ENCODE assay signal across 14 cellular contexts in the genomic region with DNA sequence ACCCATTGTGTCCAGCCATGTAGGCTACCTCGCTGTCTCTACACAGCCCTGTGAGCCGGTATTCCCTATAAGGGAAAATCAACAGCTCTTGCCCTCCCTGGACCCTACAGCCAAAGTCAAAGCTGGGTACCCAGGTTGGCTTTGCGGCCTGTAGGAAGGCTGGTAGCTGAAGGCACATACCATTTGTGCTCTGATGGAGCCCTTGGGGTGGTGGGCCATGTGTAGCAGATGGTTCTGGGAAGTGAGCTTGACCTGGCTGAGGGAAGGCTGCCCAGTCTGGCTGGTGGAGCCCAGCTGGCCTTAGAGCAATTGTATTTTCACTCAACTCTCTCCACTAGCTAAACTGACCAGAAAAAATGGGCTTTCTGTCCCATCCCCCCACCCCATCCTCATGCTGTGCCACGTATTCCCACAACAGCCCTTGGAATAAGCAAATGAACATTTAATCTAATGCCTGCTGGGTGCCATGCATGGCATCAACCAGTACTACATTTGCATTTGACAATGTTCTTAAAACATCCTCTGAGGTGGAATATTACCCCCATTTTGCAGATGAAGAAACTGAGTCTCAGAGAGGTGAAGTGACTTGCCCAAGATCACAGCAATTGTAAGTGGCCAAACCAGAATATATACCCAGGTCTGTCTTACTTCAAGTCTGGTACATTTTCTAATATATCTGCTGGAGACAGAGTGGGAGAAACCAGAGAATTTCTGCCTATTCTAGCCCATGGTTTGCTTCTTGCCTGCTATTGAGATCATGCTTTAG. TPM values are rescaled to one million over a fixed set of nuclear protein-coding genes. Genes with fewer than 3 reads are reported as not detected.
DNase-seq lines count a peak whose midpoint lies in the region; ATAC-seq, FAIRE-seq and TF ChIP-seq lines count a peak whose summit lies in the region.
"Had no signal": no experiment of that assay in that cellular context is flagged by ENCODE, and none has a peak within 500 bp of the region (broad histone marks: within the 10 kb centered on the region; RNA-seq: fewer than 3 reads in every experiment).

No MANE protein-coding gene starts in this region.

- DNase-seq in CD4-positive, alpha-beta memory T cell = no peak
- DNase-seq in central memory CD8-positive, alpha-beta T cell (ENCODE audit: low spot score in 2 of 2) = no peak
- DNase-seq in GM12892 (ENCODE audit: insufficient read length) (no peak), DMS153 (lab: John Stamatoyannopoulos, UW) (no peak), NCI-H1436 treated with DMSO at 0.1 percent for 48 hours (lab: John Stamatoyannopoulos, UW) (no peak)
- DNase-seq: BE2C; effector memory CD4-positive, alpha-beta T cell; EL; foreskin keratinocyte; stimulated activated CD8-positive, alpha-beta memory T cell treated with anti-CD3 and anti-CD28 coated beads, Interleukin-4, amount 100 ng/mL, for 48 hours had no signal

- POLR2A ChIA-PET in CD4-positive, alpha-beta memory T cell (lab: Charles Lee; ENCODE audit: partially characterized antibody) = interaction anchor here (0.6 to 1.0 kb wide), 2 partner anchors 9 to 86 kb away, joined by 3 read pairs; no protein-coding TSS in a partner anchor

- peaks cover 0 to 2% (median 0%) of the 10 kb centered on the region in 8 donors for H3K9me3 Mint-ChIP-seq in CD4-positive, alpha-beta memory T cell
- no peaks in the 10 kb centered on the region for H3K9me3 Mint-ChIP-seq in central memory CD8-positive, alpha-beta T cell
- no peaks in the 10 kb centered on the region for H3K9me3 Mint-ChIP-seq in nephron

- H3K9me3 ChIP-seq in CD4-positive, alpha-beta memory T cell (ENCODE audit: control insufficient read depth in 1 of 2, low read length in 2 of 2) = no peaks in the 10 kb centered on the region
- no peaks in the 10 kb centered on the region for H3K9me3 ChIP-seq in HUES6 (ENCODE audit: control insufficient read depth, insufficient read depth, low read depth, low read length)
- H3K9me3 ChIP-seq: BE2C, SJSA1 had no signal

- no peak overlapping the region for H3K27ac Mint-ChIP-seq in CD4-positive, alpha-beta memory T cell
- H3K27ac Mint-ChIP-seq in central memory CD8-positive, alpha-beta T cell (ENCODE audit: low read depth) = no peak overlapping the region
- peak overlapping the region in 2 of 3 experiments; percentile 57 to 67 for H3K27ac Mint-ChIP-seq in nephron

- no peak overlapping the region for H3K9ac ChIP-seq in HUES6 (ENCODE audit: low read length)

- no peak for TF ChIP-seq CTCF in nephron (IDR thresholded peaks at IDR 0.05; ENCODE audit: unreplicated experiment in 3 of 3)

- TF ChIP-seq POLR2A in GM12892 (IDR thresholded peaks at IDR 0.05; ENCODE audit: low read depth, low read length) = no peak

- no peaks in the 10 kb centered on the region for H3K4me1 ChIP-seq in CD4-positive, alpha-beta memory T cell (ENCODE audit: insufficient read depth, low read length)
- H3K4me1 ChIP-seq in HUES6 (ENCODE audit: control insufficient read depth, insufficient read depth, low read length) = peaks cover 11% of the 10 kb centered on the region
- H3K4me1 ChIP-seq: BE2C, foreskin keratinocyte had no signal

- H3K36me3 ChIP-seq in CD4-positive, alpha-beta memory T cell (ENCODE audit: insufficient read depth, low read length) = no peaks in the 10 kb centered on the region
- no peaks in the 10 kb centered on the region for H3K36me3 ChIP-seq in HUES6 (ENCODE audit: control insufficient read depth, insufficient read depth, low read length)
- H3K36me3 ChIP-seq: BE2C, SJSA1 had no signal

- FAIRE-seq in GM12892 (lab: Jason Lieb, UNC) = no peak

- H3K36me3 Mint-ChIP-seq in CD4-positive, alpha-beta memory T cell = no peaks in the 10 kb centered on the region
- H3K36me3 Mint-ChIP-seq in central memory CD8-positive, alpha-beta T cell (ENCODE audit: insufficient read depth) = no peaks in the 10 kb centered on the region
- no peaks in the 10 kb centered on the region for H3K36me3 Mint-ChIP-seq in nephron (ENCODE audit: low read depth)

- H3K27me3 Mint-ChIP-seq in CD4-positive, alpha-beta memory T cell = peaks cover 27 to 29% of the 10 kb centered on the region in 2 donors
- peaks cover 51% of the 10 kb centered on the region for H3K27me3 Mint-ChIP-seq in central memory CD8-positive, alpha-beta T cell
- H3K27me3 Mint-ChIP-seq in nephron (ENCODE audit: low read depth) = peaks cover 38% of the 10 kb centered on the region

- H3K27ac ChIP-seq in CD4-positive, alpha-beta memory T cell (ENCODE audit: low read depth, low read length) = no peak overlapping the region
- H3K27ac ChIP-seq in HUES6 (ENCODE audit: low read depth, low read length) = no peak overlapping the region
- H3K27ac ChIP-seq: foreskin keratinocyte, SJSA1 had no signal

- no peak for ATAC-seq in central memory CD8-positive, alpha-beta T cell (replicated peaks; ENCODE audit: extremely low read depth, poor library complexity, severe bottlenecking)
- ATAC-seq in GM18867 (IDR thresholded peaks at IDR 0.05; ENCODE audit: unreplicated experiment) = no peak
- ATAC-seq: foreskin keratinocyte had no signal

- intact Hi-C loops in CD4-positive, alpha-beta memory T cell (cut with micrococcal nuclease) = no loop called here

- H3K4me1 Mint-ChIP-seq in CD4-positive, alpha-beta memory T cell = peaks cover 2 to 15% (median 9%) of the 10 kb centered on the region in 4 donors
- peaks cover 9% of the 10 kb centered on the region for H3K4me1 Mint-ChIP-seq in central memory CD8-positive, alpha-beta T cell
- H3K4me1 Mint-ChIP-seq in nephron = peaks cover 34% of the 10 kb centered on the region

- CTCF ChIA-PET in CD4-positive, alpha-beta memory T cell (lab: Charles Lee; ENCODE audit: partially characterized antibody) = interaction anchor here (0.6 to 2.2 kb wide), 3 partner anchors 9 to 456 kb away, joined by 3 to 11 read pairs (median 3); no protein-coding TSS in a partner anchor

- H3K27me3 ChIP-seq in CD4-positive, alpha-beta memory T cell (ENCODE audit: insufficient read depth, low read length) = peaks cover 11% of the 10 kb centered on the region
- H3K27me3 ChIP-seq in HUES6 (ENCODE audit: control insufficient read depth, insufficient read depth, low read length) = peaks cover 63% of the 10 kb centered on the region

- H3K4me3 Mint-ChIP-seq in CD4-positive, alpha-beta memory T cell = peak overlapping the region; percentile 20 to 80 (median 76)
- peak overlapping the region; percentile 59 for H3K4me3 Mint-ChIP-seq in central memory CD8-positive, alpha-beta T cell
- H3K4me3 Mint-ChIP-seq in nephron = peak overlapping the region; percentile 83 to 87 (median 85)

- no peak overlapping the region for H3K4me3 ChIP-seq in CD4-positive, alpha-beta memory T cell (ENCODE audit: low read length in 2 of 2)
- H3K4me3 ChIP-seq in HUES6 (ENCODE audit: low read depth, low read length) = peak overlapping the region; percentile 55; the same call in 1 of the 2 replicates
- H3K4me3 ChIP-seq: SJSA1 had no signal

RNA-seq across cellular contexts. Expression of a gene that starts 56.8 kb away (rescaled TPM):
- 100 to 1,000 TPM; 122 to 125 TPM for total RNA-seq in CD4-positive, alpha-beta memory T cell
- polyA plus RNA-seq in CD4-positive, alpha-beta memory T cell = 100 to 1,000 TPM; 616 to 665 TPM
- 505 TPM for polyA plus RNA-seq in GM12892 (2012; ENCODE audit: missing spikeins)

Comparison
In these comparisons a context has a peak if more than half of its experiments do, and no peak if none do; other contexts are left out.
1. H3K27ac Mint-ChIP-seq: peak in nephron (2 of 3); none in CD4-positive, alpha-beta memory T cell (0 of 7) and central memory CD8-positive, alpha-beta T cell (single experiment).
2. Peak in every context shown above with its lines, with median percentiles within 50 percentile points of each other: H3K4me3 Mint-ChIP-seq.